Comparison of ENCODE assay signal across 8 cellular contexts in genomic region chr14:88323520-88324199, GRCh38. TPM values are rescaled to one million over a fixed set of nuclear protein-coding genes. Genes with fewer than 3 reads are reported as not detected.
A peak's percentile ranks its signal among the peaks of the same experiment; 100 is the strongest.
DNase-seq lines count a peak whose midpoint lies in the region; ATAC-seq and TF ChIP-seq lines count a peak whose summit lies in the region.

No MANE protein-coding gene starts in this region.

- peak overlapping the region; percentile 63 for H3K4me3 ChIP-seq in coronary artery
- peak overlapping the region in 1 of 4 donors; percentile 44 for H3K4me3 ChIP-seq in tibial nerve

- TF ChIP-seq EP300 in tibial nerve (IDR thresholded peaks at IDR 0.05), result no peak

- peaks cover 50% of the 10 kb centered on the region for H3K27me3 Mint-ChIP-seq in neural crest cell (ENCODE audit: low read depth)

- peaks cover 0 to 73% of the 10 kb centered on the region in 2 donors for H3K27me3 ChIP-seq in tibial nerve

- H3K27ac Mint-ChIP-seq in neural crest cell (ENCODE audit: unreplicated experiment), result no peak overlapping the region

- H3K36me3 ChIP-seq in tibial nerve, result no peaks in the 10 kb centered on the region

- ATAC-seq in GM18873 (IDR thresholded peaks at IDR 0.05; ENCODE audit: low FRiP score, unreplicated experiment) (peak; percentile 81), HG03025 (IDR thresholded peaks at IDR 0.05; ENCODE audit: low FRiP score, unreplicated experiment) (peak; percentile 90)

- peak overlapping the region; percentile 87 for H3K4me3 Mint-ChIP-seq in neural crest cell

- H3K27ac ChIP-seq in coronary artery, result no peak overlapping the region
- H3K27ac ChIP-seq in tibial nerve, result no peak overlapping the region

- H3K4me1 Mint-ChIP-seq in neural crest cell, result peaks cover 26% of the 10 kb centered on the region

- peak; percentile 79 for DNase-seq in D341Med (ENCODE audit: low spot score)
- DNase-seq in NCI-H748 (lab: John Stamatoyannopoulos, UW; ENCODE audit: unreplicated experiment), result peak; percentile 87
- DNase-seq in coronary artery (ENCODE audit: low spot score), result no peak
- DNase-seq in neural crest cell (ENCODE audit: low read depth, low spot score), result peak; percentile 61
- DNase-seq in cerebellar nuclear complex (lab: John Stamatoyannopoulos, UW), result no peak
- no peak for DNase-seq in tibial nerve (ENCODE audit: low spot score in 2 of 2)

- TF ChIP-seq POLR2A in tibial nerve (IDR thresholded peaks at IDR 0.05), result no peak

- H3K9me3 ChIP-seq in tibial nerve, result no peaks in the 10 kb centered on the region

- peaks cover 0 to 34% (median 1%) of the 10 kb centered on the region in 4 donors for H3K4me1 ChIP-seq in tibial nerve

- no peaks in the 10 kb centered on the region for H3K9me3 Mint-ChIP-seq in neural crest cell

- TF ChIP-seq CTCF in coronary artery (IDR thresholded peaks at IDR 0.05) (no peak), neural crest cell (conservative IDR thresholded peaks at IDR 0.05) (no peak), tibial nerve (IDR thresholded peaks at IDR 0.05) (no peak)

- H3K36me3 Mint-ChIP-seq in neural crest cell (ENCODE audit: low read depth), result no peaks in the 10 kb centered on the region

- 0 to 1% methylated on average over 31 to 47 of the region's 70 CpGs for whole genome bisulfite sequencing in tibial nerve, 2 donors

RNA-seq across cellular contexts. Expression of gene KCNK10, which starts 0.6 kb away (rescaled TPM):
- 8.5 and 11.5 TPM in 2 replicates for total RNA-seq in neural crest cell
- not detected for total RNA-seq in tibial nerve

Comparison
In these comparisons a context has a peak if more than half of its experiments do, and no peak if none do; other contexts are left out.
1. DNase-seq: peak in D341Med (single experiment), NCI-H748 (single experiment) and neural crest cell (single experiment); none in coronary artery (single experiment), cerebellar nuclear complex (0 of 2) and tibial nerve (0 of 2).